Comparison of ENCODE assay signal across 35 cellular contexts in the genomic region with DNA sequence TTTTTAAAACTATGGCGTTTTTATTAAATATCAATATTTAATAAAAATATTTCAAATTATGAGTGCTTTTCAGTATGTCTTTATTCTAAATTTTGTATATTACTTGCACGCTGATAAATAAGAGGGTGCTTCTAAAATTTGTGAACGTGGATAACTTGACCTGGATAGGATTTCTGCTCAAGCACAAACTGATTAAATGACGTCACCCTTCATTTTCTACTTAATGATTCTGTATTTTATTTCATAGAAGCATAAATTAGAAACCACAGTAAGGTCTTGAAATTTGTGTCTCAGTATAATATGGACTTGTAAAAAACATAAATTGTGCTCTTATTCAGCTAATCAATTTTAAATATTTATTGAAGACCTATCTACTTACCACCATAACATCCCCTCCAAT.
"Had no signal": no experiment of that assay in that cellular context is flagged by ENCODE, and none has a peak within 500 bp of the region (broad histone marks: within the 10 kb centered on the region; RNA-seq: fewer than 3 reads in every experiment).

No MANE protein-coding gene starts in this region.

- H3K27me3 ChIP-seq: MG63 had no signal

- H3K9me3 ChIP-seq: MG63 had no signal

- H3K36me3 ChIP-seq: MG63 had no signal

- H3K4me3 ChIP-seq: MG63 had no signal

- DNase-seq: Karpas-422, Kasumi-1, MG63, MM.1S, MV-4-11, NCI-H1048, NCI-H1092, NCI-H1092 treated with DMSO at 0.1 percent for 48 hours, NCI-H1105, NCI-H1105 treated with DMSO at 0.1 percent for 48 hours, NCI-H1417, NCI-H1417 treated with DMSO at 0.1 percent for 48 hours, NCI-H1436, NCI-H1436 treated with DMSO at 0.1 percent for 48 hours, NCI-H146, NCI-H1694, NCI-H1694 treated with DMSO at 0.1 percent for 48 hours, NCI-H187, NCI-H187 treated with DMSO at 0.1 percent for 48 hours, NCI-H1930, NCI-H2029, NCI-H2029 treated with DMSO at 0.1 percent for 48 hours, NCI-H2081, NCI-H2081 treated with DMSO at 0.1 percent for 48 hours, NCI-H2107, NCI-H2171, NCI-H2171 treated with DMSO at 0.1 percent for 48 hours, NCI-H2227 treated with DMSO at 0.1 percent for 48 hours, NCI-H226, NCI-H345, NCI-H446, NCI-H446 treated with DMSO at 0.1 percent for 48 hours, NCI-H510A, NCI-H510A treated with DMSO at 0.1 percent for 48 hours, NCI-H524 had no signal
